ENCODE assay signal across 8 cellular contexts in genomic region chr4:2761035-2761923, GRCh38. TPM values are rescaled to one million over a fixed set of nuclear protein-coding genes. Genes with fewer than 3 reads are reported as not detected.
DNase-seq lines count a peak whose midpoint lies in the region; ATAC-seq, FAIRE-seq and TF ChIP-seq lines count a peak whose summit lies in the region.

No MANE protein-coding gene starts in this region.

- no peak overlapping the region for H3K27ac Mint-ChIP-seq in nephron progenitor cell

- TF ChIP-seq POLR2A in K562 (conservative IDR thresholded peaks at IDR 0.05) = no peak

- FAIRE-seq in GM19239 (lab: Jason Lieb, UNC) = peak; percentile 61
- peak; percentile 48 for FAIRE-seq in K562 (lab: Jason Lieb, UNC)

- H3K27ac ChIP-seq in K562 (ENCODE audit: extremely low read depth, low read depth, low read length) (no peak overlapping the region), lung (ENCODE audit: low read depth in 1 of 2, low read length in 1 of 2) (no peak overlapping the region), A673 (ENCODE audit: low read depth, low read length, poor library complexity, severe bottlenecking) (no peak overlapping the region)

- H3K27me3 Mint-ChIP-seq in nephron progenitor cell (ENCODE audit: low read depth, poor library complexity) = peaks cover 31% of the 10 kb centered on the region

- intact Hi-C loops in K562 (cut with micrococcal nuclease) (loop anchor here (5.0 kb wide), 1 partner anchor 276 kb away; no protein-coding TSS in a partner anchor), A673 (cut with micrococcal nuclease; ENCODE audit: unreplicated experiment) (loop anchor here (10.0 kb wide), 1 partner anchor 274 kb away; no protein-coding TSS in a partner anchor)

- no peak overlapping the region for H3K4me3 Mint-ChIP-seq in nephron progenitor cell

- 0 out of 2 replicates have a peak overlapping the region, but pooled peaks have one; percentile 58 for H2AFZ ChIP-seq in K562 (ENCODE audit: low read depth, low read length)

- H3K4me3 ChIP-seq in K562 (no peak overlapping the region), lung (no peak overlapping the region), A673 (ENCODE audit: low read depth, low read length, poor library complexity, severe bottlenecking) (no peak overlapping the region)

- H3K27me3 ChIP-seq in K562 (ENCODE audit: control insufficient read depth in 2 of 2, insufficient read depth in 2 of 2, low read length in 2 of 2) = no peaks in the 10 kb centered on the region
- H3K27me3 ChIP-seq in lung (ENCODE audit: control insufficient read depth, insufficient read depth) = no peaks in the 10 kb centered on the region
- H3K27me3 ChIP-seq in A673 (replicated peaks; ENCODE audit: insufficient read depth, low read depth, low read length, poor library complexity) = no peaks in the 10 kb centered on the region

- H3K79me2 ChIP-seq in K562 (ENCODE audit: control insufficient read depth, insufficient read depth, low read length) = no peaks in the 10 kb centered on the region

- H3K4me2 ChIP-seq in K562 (ENCODE audit: insufficient read depth, low read length) = no peak overlapping the region

- H3K9me3 Mint-ChIP-seq in nephron progenitor cell = peaks cover 8% of the 10 kb centered on the region

- H3K36me3 Mint-ChIP-seq in nephron progenitor cell (ENCODE audit: low read depth) = no peaks in the 10 kb centered on the region

- BruUV-seq in K562 (replicated peaks; lab: Mats Ljungman, UMichigan) = no TSS peak
- no TSS peak for BruUV-seq in A673 (replicated peaks; lab: Mats Ljungman, UMichigan)

- no peaks in the 10 kb centered on the region for H3K9me3 ChIP-seq in K562 (replicated peaks; ENCODE audit: control insufficient read depth, insufficient read depth, low read depth, low read length)
- H3K9me3 ChIP-seq in lung (ENCODE audit: control insufficient read depth in 2 of 2, insufficient read depth in 1 of 2, low read length in 1 of 2) = no peaks in the 10 kb centered on the region
- no peaks in the 10 kb centered on the region for H3K9me3 ChIP-seq in A673 (ENCODE audit: low read depth, low read length, poor library complexity, severe bottlenecking)

- H3K4me1 ChIP-seq in K562 (replicated peaks in 1 of 2; ENCODE audit: control insufficient read depth in 2 of 2, insufficient read depth in 2 of 2, low read length in 2 of 2) (peaks cover 14 to 33% of the 10 kb centered on the region in 2 experiments), lung (ENCODE audit: control insufficient read depth in 2 of 2, insufficient read depth in 2 of 2, low read length in 2 of 2) (peaks cover 0 to 4% of the 10 kb centered on the region in 2 donors), A673 (ENCODE audit: insufficient read depth, low read length, poor library complexity, severe bottlenecking) (no peaks in the 10 kb centered on the region)

- no peak for TF ChIP-seq RAD21 in K562 (CRISPR knock-in tag; conservative IDR thresholded peaks at IDR 0.05 in 1 of 2, IDR thresholded peaks at IDR 0.05 in 1 of 2)

- peak overlapping the region in 1 of 2 experiments; percentile 35; a peak in 2 of 4 replicates for H3K9ac ChIP-seq in K562 (ENCODE audit: insufficient read depth in 1 of 2, low read depth in 2 of 2, low read length in 2 of 2)

- in situ Hi-C loops in K562 (cut with MboI) = no loop called here

- POLR2A ChIA-PET in K562 (lab: Yijun Ruan, JAX) (no interaction called here), A673 (lab: Charles Lee; ENCODE audit: low non-redundant PET) (no interaction called here)

- no peak for TF ChIP-seq EP300 in K562 (IDR thresholded peaks at IDR 0.05; ENCODE audit: low read length)

- WGBS in K562 (ENCODE audit: insufficient coverage, low coverage, missing lambda C conversion rate) = 49% methylated on average over 14 of the region's 14 CpGs
- 65 to 67% methylated on average over 14 of the region's 14 CpGs for WGBS in lung, 2 donors

- peaks cover 13% of the 10 kb centered on the region for H3K4me1 Mint-ChIP-seq in nephron progenitor cell

- H3K36me3 ChIP-seq in K562 (ENCODE audit: control insufficient read depth, insufficient read depth, low read length) (no peaks in the 10 kb centered on the region), lung (ENCODE audit: control insufficient read depth in 2 of 2, insufficient read depth in 2 of 2, low read length in 2 of 2) (no peaks in the 10 kb centered on the region), A673 (ENCODE audit: insufficient read depth, low read length, poor library complexity, severe bottlenecking) (no peaks in the 10 kb centered on the region)

- DNase-seq in COLO668 (lab: John Stamatoyannopoulos, UW; ENCODE audit: unreplicated experiment) (peak; percentile 82), GM19239 (ENCODE audit: insufficient read length, low spot score) (no peak), K562 (ENCODE audit: extremely low read depth in 1 of 4, low spot score in 3 of 4) (peak in 3 of 4 experiments; percentile 41 to 48 (median 45)), lung (ENCODE audit: low spot score) (no peak), nephron progenitor cell (no peak), MV-4-11 (lab: John Stamatoyannopoulos, UW) (no peak), A673 (ENCODE audit: low spot score) (no peak), NCI-H526 treated with DMSO at 0.1 percent for 48 hours (lab: John Stamatoyannopoulos, UW) (no peak)

- TF ChIP-seq CTCF in K562 (IDR thresholded peaks at IDR 0.05 in 2 of 3, conservative IDR thresholded peaks at IDR 0.05 in 1 of 3; ENCODE audit: insufficient read depth in 2 of 3, low read depth in 1 of 3, low read length in 3 of 3) (0 out of 6 replicates have a peak, but pooled peaks of 1 of the 3 experiments have one; percentile 20), lung (IDR thresholded peaks at IDR 0.05; ENCODE audit: control extremely low read depth, extremely low read depth) (no peak), nephron progenitor cell (IDR thresholded peaks at IDR 0.05) (no peak), A673 (conservative IDR thresholded peaks at IDR 0.05; ENCODE audit: low read depth, low read length) (no peak)

- ATAC-seq in K562 (peak; percentile 42), lung (ENCODE audit: insufficient read depth, low FRiP score) (peak; percentile 29)

- H4K20me1 ChIP-seq in K562 (replicated peaks; ENCODE audit: control insufficient read depth, insufficient read depth, low read length) = no peaks in the 10 kb centered on the region

- CTCF ChIA-PET in K562 (lab: Yijun Ruan, JAX; ENCODE audit: low intra/inter-chr PET ratio) (no interaction called here), A673 (lab: Charles Lee) (no interaction called here)

- no peaks in the 10 kb centered on the region for H3K9me1 ChIP-seq in K562 (ENCODE audit: control insufficient read depth, insufficient read depth, low read length)

TF ChIP-seq in K562, 482 proteins besides CTCF, POLR2A, EP300 and RAD21:
- TF ChIP-seq FOXA3 (CRISPR knock-in tag; conservative IDR thresholded peaks at IDR 0.05 in 1 of 2, IDR thresholded peaks at IDR 0.05 in 1 of 2) (0 out of 4 replicates have a peak, but pooled peaks of 1 of the 2 experiments have one; percentile 30), MEF2D (tag; conservative IDR thresholded peaks at IDR 0.05; ENCODE audit: low read depth) (no peak)

RNA-seq across cellular contexts. Expression of gene TNIP2, which starts 5.1 kb away (rescaled TPM):
- 24.5 and 78.1 TPM in 2 replicates for total RNA-seq in K562 (2011; cell fraction: chromatin; rRNA removed; ENCODE audit: low replicate concordance)
- 49.7 and 54.7 TPM in 2 replicates for total RNA-seq in K562 (2011; cell fraction: nucleolus; rRNA removed)
- 30.4 and 33.4 TPM in 2 replicates for total RNA-seq in K562 (2011; cell fraction: nucleoplasm; rRNA removed)
- total RNA-seq in K562 (2014; rRNA removed) (42.6 and 46.7 TPM in 2 replicates), K562 (2014; rRNA removed; fragmentation: Illumina TruSeq; extraction: Trizol) (11.6 and 13.1 TPM in 2 replicates), K562 (2015; rRNA removed; fragmentation: Illumina TruSeq; extraction: Trizol) (19.5 and 21.9 TPM in 2 replicates), K562 (2021) (32.2 and 35.8 TPM in 2 replicates), lung (10 to 100 TPM; 30.6 to 46.3 TPM), A673 (2021) (31.9 and 32.5 TPM in 2 replicates)
- polyA plus RNA-seq in K562 (2011; rRNA removed) (17.5 and 21.8 TPM in 2 replicates), K562 (2014; fragmentation: Illumina TruSeq; extraction: Trizol) (12.1 and 18.3 TPM in 2 replicates), K562 (2014; fragmentation: Nextera tagmentation; extraction: Ambion mirVana) (1 to 10 TPM in 1 of 2 experiments, under 1 TPM in 1; 0.61 to 1.1 TPM), K562 (2014; rRNA removed) (38.1 and 38.2 TPM in 2 replicates), lung (10 to 100 TPM; 41.2 to 82.8 TPM)
- 16.5 and 28.2 TPM in 2 replicates for polyA plus RNA-seq in K562 (2011; cell fraction: cytosol; rRNA removed)
- polyA plus RNA-seq in K562 (2011; cell fraction: nucleus; rRNA removed) = 49.0 and 90.0 TPM in 2 replicates
- polyA plus RNA-seq in K562 (2012) = 30.8 and 32.9 TPM in 2 replicates
- 10.0 and 16.8 TPM in 2 replicates for polyA minus RNA-seq in K562 (2011; rRNA and poly(A)+ RNA removed)
- 13.7 and 14.7 TPM in 2 replicates for polyA minus RNA-seq in K562 (2011; cell fraction: cytosol; rRNA and poly(A)+ RNA removed)
- polyA minus RNA-seq in K562 (2011; cell fraction: nucleus; rRNA and poly(A)+ RNA removed) = 16.4 and 17.5 TPM in 2 replicates

RNA-seq across cellular contexts. Expression of gene SH3BP2, which starts 31.6 kb away (rescaled TPM):
- total RNA-seq in K562 (2011; cell fraction: chromatin; rRNA removed; ENCODE audit: low replicate concordance) = 49.1 and 137 TPM in 2 replicates
- total RNA-seq in K562 (2011; cell fraction: nucleolus; rRNA removed) = 57.9 and 62.0 TPM in 2 replicates
- 59.4 and 93.7 TPM in 2 replicates for total RNA-seq in K562 (2011; cell fraction: nucleoplasm; rRNA removed)
- total RNA-seq in K562 (2014; rRNA removed) = 9.7 and 15.9 TPM in 2 replicates
- total RNA-seq in K562 (2014; rRNA removed; fragmentation: Illumina TruSeq; extraction: Trizol) = 3.7 and 3.9 TPM in 2 replicates
- 3.5 and 5.6 TPM in 2 replicates for total RNA-seq in K562 (2015; rRNA removed; fragmentation: Illumina TruSeq; extraction: Trizol)
- total RNA-seq in K562 (2021) = 10.8 and 16.0 TPM in 2 replicates
- 9.6 and 13.9 TPM in 2 replicates for polyA plus RNA-seq in K562 (2011; rRNA removed)
- 10.6 and 10.7 TPM in 2 replicates for polyA plus RNA-seq in K562 (2011; cell fraction: cytosol; rRNA removed)
- 88.6 and 117 TPM in 2 replicates for polyA plus RNA-seq in K562 (2011; cell fraction: nucleus; rRNA removed)
- 4.4 and 18.7 TPM in 2 replicates for polyA plus RNA-seq in K562 (2012)
- 5.1 and 10.9 TPM in 2 replicates for polyA plus RNA-seq in K562 (2014; fragmentation: Illumina TruSeq; extraction: Trizol)
- under 1 TPM; 0.34 to 0.72 TPM for polyA plus RNA-seq in K562 (2014; fragmentation: Nextera tagmentation; extraction: Ambion mirVana)
- polyA plus RNA-seq in K562 (2014; rRNA removed) = 14.2 and 17.6 TPM in 2 replicates
- 18.0 and 41.6 TPM in 2 replicates for polyA minus RNA-seq in K562 (2011; rRNA and poly(A)+ RNA removed)
- polyA minus RNA-seq in K562 (2011; cell fraction: cytosol; rRNA and poly(A)+ RNA removed) = 5.7 and 10.8 TPM in 2 replicates
- 26.8 and 33.3 TPM in 2 replicates for polyA minus RNA-seq in K562 (2011; cell fraction: nucleus; rRNA and poly(A)+ RNA removed)
- total RNA-seq in lung = 100 to 1,000 TPM in 1 of 2 donors, 10 to 100 TPM in 1; 49.9 to 117 TPM
- 10 to 100 TPM; 62.9 to 96.7 TPM for polyA plus RNA-seq in lung
- 34.4 and 37.7 TPM in 2 replicates for total RNA-seq in A673 (2021)

Comparison
In these comparisons a context has a peak if more than half of its experiments do, and no peak if none do; other contexts are left out.
1. DNase-seq: peak in COLO668 (single experiment) and K562 (3 of 4); none in GM19239 (single experiment), lung (single experiment), nephron progenitor cell (single experiment), MV-4-11 (single experiment), A673 (single experiment) and NCI-H526 treated with DMSO at 0.1 percent for 48 hours (single experiment).